In the genomic region with DNA sequence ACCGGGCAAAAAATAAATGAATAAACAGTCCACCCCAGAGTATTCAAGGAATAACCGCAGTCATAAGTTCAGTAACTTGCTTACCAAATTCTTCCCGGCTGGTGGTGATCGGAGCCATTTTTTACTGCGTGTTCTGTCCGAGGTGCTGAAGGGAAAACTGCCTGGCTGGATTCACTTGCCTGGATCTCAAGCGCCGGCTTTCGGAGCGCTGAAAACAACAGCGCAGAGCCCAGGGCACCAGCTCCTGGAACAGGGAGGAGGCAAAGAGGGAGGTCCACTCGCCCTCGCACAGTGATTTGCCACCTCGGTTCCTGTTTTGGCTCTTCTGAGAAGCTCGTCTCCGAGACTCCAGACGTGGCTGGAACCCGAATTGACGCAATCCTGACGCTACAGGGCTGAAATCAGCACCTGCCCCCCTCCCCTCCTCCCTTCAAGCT, we compare ENCODE assay signal across 8 cellular contexts. TPM values are rescaled to one million over a fixed set of nuclear protein-coding genes. Genes with fewer than 3 reads are reported as not detected.
DNase-seq lines count a peak whose midpoint lies in the region; ATAC-seq and TF ChIP-seq lines count a peak whose summit lies in the region.

A gene with protein sequence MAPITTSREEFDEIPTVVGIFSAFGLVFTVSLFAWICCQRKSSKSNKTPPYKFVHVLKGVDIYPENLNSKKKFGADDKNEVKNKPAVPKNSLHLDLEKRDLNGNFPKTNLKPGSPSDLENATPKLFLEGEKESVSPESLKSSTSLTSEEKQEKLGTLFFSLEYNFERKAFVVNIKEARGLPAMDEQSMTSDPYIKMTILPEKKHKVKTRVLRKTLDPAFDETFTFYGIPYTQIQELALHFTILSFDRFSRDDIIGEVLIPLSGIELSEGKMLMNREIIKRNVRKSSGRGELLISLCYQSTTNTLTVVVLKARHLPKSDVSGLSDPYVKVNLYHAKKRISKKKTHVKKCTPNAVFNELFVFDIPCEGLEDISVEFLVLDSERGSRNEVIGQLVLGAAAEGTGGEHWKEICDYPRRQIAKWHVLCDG (minus strand): TSS at position 327 of the 437 bp plus-strand sequence. CDS start 209 bp downstream, at position 118.

- no peak for TF ChIP-seq POLR2A in gastrocnemius medialis (IDR thresholded peaks at IDR 0.05)

- no peak within 1 kb of the TSS for H3K27ac Mint-ChIP-seq in endodermal cell

- H3K9me3 ChIP-seq in endodermal cell (ENCODE audit: control insufficient read depth, low read length), result no peaks in the 10 kb centered on the region
- no peaks in the 10 kb centered on the region for H3K9me3 ChIP-seq in mucosa of descending colon
- H3K9me3 ChIP-seq in gastrocnemius medialis, result no peaks in the 10 kb centered on the region

- TF ChIP-seq CTCF in endodermal cell (conservative IDR thresholded peaks at IDR 0.05) (no peak), mucosa of descending colon (IDR thresholded peaks at IDR 0.05) (no peak), gastrocnemius medialis (IDR thresholded peaks at IDR 0.05 in 4 of 5, conservative IDR thresholded peaks at IDR 0.05 in 1 of 5) (no peak)

- H3K27me3 Mint-ChIP-seq in endodermal cell (ENCODE audit: insufficient read depth), result peaks cover 1% of the 10 kb centered on the region

- no peaks in the 10 kb centered on the region for H3K36me3 Mint-ChIP-seq in endodermal cell (ENCODE audit: low read depth)

- no peak within 1 kb of the TSS for H3K27ac ChIP-seq in endodermal cell (ENCODE audit: low read depth, low read length)
- H3K27ac ChIP-seq in gastrocnemius medialis, result no peak within 1 kb of the TSS

- peaks cover 7% of the 10 kb centered on the region for H3K4me1 Mint-ChIP-seq in endodermal cell

- no peaks in the 10 kb centered on the region for H3K9me3 Mint-ChIP-seq in endodermal cell

- H3K36me3 ChIP-seq in H7 (replicated peaks; ENCODE audit: control insufficient read depth, insufficient read depth, low read length), result no peaks in the 10 kb centered on the region
- H3K36me3 ChIP-seq in endodermal cell (ENCODE audit: control insufficient read depth, insufficient read depth, low read length), result no peaks in the 10 kb centered on the region
- no peaks in the 10 kb centered on the region for H3K36me3 ChIP-seq in mucosa of descending colon (ENCODE audit: low read depth)
- no peaks in the 10 kb centered on the region for H3K36me3 ChIP-seq in gastrocnemius medialis

- no peak within 1 kb of the TSS for H3K9ac ChIP-seq in endodermal cell (ENCODE audit: extremely low read depth, low read length, poor library complexity, severe bottlenecking)

- ATAC-seq in mucosa of descending colon (peak; percentile 22), gastrocnemius medialis (no peak), GM21786 (IDR thresholded peaks at IDR 0.05; ENCODE audit: unreplicated experiment) (no peak), GM21717 (IDR thresholded peaks at IDR 0.05; ENCODE audit: unreplicated experiment) (no peak)

- H3K4me1 ChIP-seq in endodermal cell (ENCODE audit: control insufficient read depth, insufficient read depth, low read length) (no peaks in the 10 kb centered on the region), mucosa of descending colon (ENCODE audit: low read depth) (no peaks in the 10 kb centered on the region), gastrocnemius medialis (no peaks in the 10 kb centered on the region)

- DNase-seq in H7, result peak; percentile 33
- DNase-seq in NCI-H510A treated with DMSO at 0.1 percent for 48 hours (lab: John Stamatoyannopoulos, UW), result peak; percentile 96
- peak; percentile 94 for DNase-seq in endodermal cell
- peak in 2 of 3 donors; percentile 18 to 34 for DNase-seq in mucosa of descending colon
- DNase-seq in gastrocnemius medialis, result no peak
- DNase-seq in NOMO-1 treated with DMSO at 0.1 percent for 48 hours (lab: John Stamatoyannopoulos, UW; ENCODE audit: unreplicated experiment), result no peak

- H3K27me3 ChIP-seq in H7 (ENCODE audit: control insufficient read depth, insufficient read depth, low read length) (no peaks in the 10 kb centered on the region), endodermal cell (ENCODE audit: control insufficient read depth, insufficient read depth, low read length, poor library complexity, severe bottlenecking) (no peaks in the 10 kb centered on the region), gastrocnemius medialis (peaks cover 0 to 6% (median 0%) of the 10 kb centered on the region in 3 donors)

- in situ Hi-C loops in gastrocnemius medialis (cut with MboI; ENCODE audit: low sequenced_read_pairs in 4 of 4), result no loop called here

- WGBS in endodermal cell (ENCODE audit: insufficient coverage in 1 of 2, insufficient read length in 1 of 2), 2 experiments, result 3 to 4% methylated on average over 8 to 20 of the region's 20 CpGs

- intact Hi-C loops in mucosa of descending colon (cut with DNase I, micrococcal nuclease) (loop anchor here in 1 of 2 donors (10.0 kb wide), 1 partner anchor 258 kb away; no protein-coding TSS in a partner anchor), gastrocnemius medialis (cut with DNase I; ENCODE audit: low total_unique reads) (no loop called here)

- H3K4me3 ChIP-seq in H7 (ENCODE audit: insufficient read depth, low read depth, low read length), result peak within 1 kb of the TSS; percentile 37
- peak within 1 kb of the TSS; percentile 37 for H3K4me3 ChIP-seq in endodermal cell (ENCODE audit: low read length)
- H3K4me3 ChIP-seq in mucosa of descending colon, result no peak within 1 kb of the TSS
- no peak within 1 kb of the TSS for H3K4me3 ChIP-seq in gastrocnemius medialis

- peak within 1 kb of the TSS; percentile 26 for H3K4me3 Mint-ChIP-seq in endodermal cell

RNA-seq across cellular contexts. Expression of the gene that starts here (rescaled TPM):
- total RNA-seq in H7 (2014; rRNA removed; shearing (Covaris generic)), result 0.11 and 1.3 TPM in 2 replicates
- under 1 TPM; 0.38 to 0.53 TPM for total RNA-seq in endodermal cell
- polyA plus RNA-seq in endodermal cell (2013, experiment 1 of 2), result 12.8 TPM
- polyA plus RNA-seq in endodermal cell (2013, experiment 2 of 2), result 9.1 TPM
- 1 to 10 TPM in 1 of 3 donors, under 1 TPM in 2; 0.38 to 3.8 (median 0.99) TPM for total RNA-seq in mucosa of descending colon
- not detected for total RNA-seq in gastrocnemius medialis

Comparison
In these comparisons a context has a peak if more than half of its experiments do, and no peak if none do; other contexts are left out.
1. DNase-seq: peak in H7 (single experiment), NCI-H510A treated with DMSO at 0.1 percent for 48 hours (single experiment), endodermal cell (single experiment) and mucosa of descending colon (2 of 3); none in gastrocnemius medialis (0 of 2) and NOMO-1 treated with DMSO at 0.1 percent for 48 hours (single experiment).
2. H3K4me3 ChIP-seq: peak in H7 (single experiment) and endodermal cell (single experiment); none in mucosa of descending colon (single experiment) and gastrocnemius medialis (0 of 4).